In genomic region chr17:67359960-67360817, GRCh38 we compare ENCODE assay signal across 9 cellular contexts. TPM values are rescaled to one million over a fixed set of nuclear protein-coding genes. Genes with fewer than 3 reads are reported as not detected.
A peak's percentile ranks its signal among the peaks of the same experiment; 100 is the strongest.
DNase-seq lines count a peak whose midpoint lies in the region; ATAC-seq and TF ChIP-seq lines count a peak whose summit lies in the region.
"Had no signal": no experiment of that assay in that cellular context is flagged by ENCODE, and none has a peak within 500 bp of the region (broad histone marks: within the 10 kb centered on the region; RNA-seq: fewer than 3 reads in every experiment).

No MANE protein-coding gene starts in this region.

- H3K9me3 ChIP-seq in thyroid gland = no peaks in the 10 kb centered on the region
- H3K9me3 ChIP-seq: neutrophil, SJSA1 had no signal

- H3K36me3 ChIP-seq in thyroid gland = peaks cover 2 to 5% of the 10 kb centered on the region in 2 donors

- DNase-seq in GM13977 (ENCODE audit: low spot score) (peak; percentile 42), NCI-H69 (lab: John Stamatoyannopoulos, UW) (peak; percentile 21), left lobe of liver (ENCODE audit: low spot score) (no peak), thyroid gland (no peak), OCI-M2 (lab: John Stamatoyannopoulos, UW; ENCODE audit: unreplicated experiment) (no peak)
- peak in 1 of 2 donors; percentile 49 for DNase-seq in activated naive CD4-positive, alpha-beta T cell treated with anti-CD3 and anti-CD28 coated beads, Interleukin-2, amount 50 U/mL, for 72 hours (ENCODE audit: low spot score in 2 of 2)

- WGBS in thyroid gland, 2 donors = 72 to 74% methylated on average over 8 of the region's 8 CpGs

- no peaks in the 10 kb centered on the region for H3K9me3 Mint-ChIP-seq in activated naive CD4-positive, alpha-beta T cell treated with anti-CD3 and anti-CD28 coated beads, Interleukin-2, amount 50 U/mL, for 72 hours

- in situ Hi-C loops in GM13977 (cut with MboI; ENCODE audit: low pct_unique_long_range_greater_than_20kb, low sequenced_read_pairs, unreplicated experiment) = no loop called here

- intact Hi-C loops in thyroid gland (cut with DNase I) = no loop called here

- no peaks in the 10 kb centered on the region for H3K27me3 ChIP-seq in thyroid gland
- H3K27me3 ChIP-seq: neutrophil, SJSA1 had no signal

- peak overlapping the region; percentile 62 to 70 for H3K27ac Mint-ChIP-seq in activated naive CD4-positive, alpha-beta T cell treated with anti-CD3 and anti-CD28 coated beads, Interleukin-2, amount 50 U/mL, for 72 hours

- ATAC-seq in activated naive CD4-positive, alpha-beta T cell treated with anti-CD3 and anti-CD28 coated beads, Interleukin-2, amount 50 U/mL, for 72 hours = peak; percentile 85 to 92
- ATAC-seq in left lobe of liver (peak; percentile 20), HG02678 (IDR thresholded peaks at IDR 0.05; ENCODE audit: unreplicated experiment) (no peak)

- no peak for TF ChIP-seq POLR2A in thyroid gland (IDR thresholded peaks at IDR 0.05)

- H3K27ac ChIP-seq in thyroid gland = no peak overlapping the region
- H3K27ac ChIP-seq: neutrophil, SJSA1 had no signal

- TF ChIP-seq CTCF in GM13977 (IDR thresholded peaks at IDR 0.05; ENCODE audit: extremely low read depth, insufficient read depth, missing control alignments) = no peak
- TF ChIP-seq CTCF in thyroid gland (IDR thresholded peaks at IDR 0.05) = no peak

- no peak overlapping the region for H3K4me3 ChIP-seq in thyroid gland (replicated peaks in 1 of 3)
- H3K4me3 ChIP-seq: SJSA1 had no signal

- H3K36me3 Mint-ChIP-seq in activated naive CD4-positive, alpha-beta T cell treated with anti-CD3 and anti-CD28 coated beads, Interleukin-2, amount 50 U/mL, for 72 hours = peaks cover 20 to 61% of the 10 kb centered on the region in 2 donors

- H3K4me1 ChIP-seq in thyroid gland = peaks cover 8 to 21% of the 10 kb centered on the region in 2 donors

RNA-seq across cellular contexts. Expression of gene PSMD12, which starts 6.2 kb away (rescaled TPM):
- total RNA-seq in activated naive CD4-positive, alpha-beta T cell treated with anti-CD3 and anti-CD28 coated beads, Interleukin-2, amount 50 U/mL, for 72 hours = 10 to 100 TPM; 79.7 to 92.9 TPM
- total RNA-seq in left lobe of liver (28.1 TPM), thyroid gland (10 to 100 TPM; 19.1 to 30.9 (median 23.5) TPM)

RNA-seq across cellular contexts. Expression of gene PITPNC1, which starts 16.9 kb away (rescaled TPM):
- 10 to 100 TPM; 56.8 to 65.3 TPM for total RNA-seq in activated naive CD4-positive, alpha-beta T cell treated with anti-CD3 and anti-CD28 coated beads, Interleukin-2, amount 50 U/mL, for 72 hours
- total RNA-seq in left lobe of liver (13.1 TPM), thyroid gland (10 to 100 TPM in 1 of 4 donors, 1 to 10 TPM in 3; 3.6 to 14.2 (median 7.3) TPM)

Comparison
In these comparisons a context has a peak if more than half of its experiments do, and no peak if none do; other contexts are left out.
1. DNase-seq: peak in GM13977 (single experiment) and NCI-H69 (single experiment); none in left lobe of liver (single experiment), thyroid gland (0 of 2) and OCI-M2 (single experiment).